Comparison of ENCODE assay signal across 39 cellular contexts in the genomic region with DNA sequence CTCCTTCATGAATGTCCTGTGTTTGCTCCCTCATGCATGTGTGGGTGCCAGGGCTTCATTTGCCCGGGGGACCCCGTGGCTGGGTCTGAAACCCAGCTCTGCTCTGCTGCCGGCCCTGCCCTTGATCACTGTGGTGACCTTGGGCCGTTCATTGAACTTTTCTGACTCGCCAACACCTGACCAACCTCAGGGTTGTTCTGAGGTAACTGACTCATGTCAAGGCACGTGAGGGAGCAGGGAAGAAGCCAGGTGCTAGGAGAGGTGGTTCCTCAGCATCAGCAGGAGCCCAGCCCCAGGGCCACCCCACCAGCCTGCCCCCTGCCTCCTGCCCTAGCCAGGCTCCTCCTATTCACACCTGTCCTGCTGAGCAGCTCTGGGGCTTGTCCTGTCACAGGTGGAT. TPM values are rescaled to one million over a fixed set of nuclear protein-coding genes. Genes with fewer than 3 reads are reported as not detected.
"Had no signal": no experiment of that assay in that cellular context is flagged by ENCODE, and none has a peak within 500 bp of the region (broad histone marks: within the 10 kb centered on the region; RNA-seq: fewer than 3 reads in every experiment).

No MANE protein-coding gene starts in this region.

- H3K4me1 Mint-ChIP-seq: stimulated activated memory B cell treated with anti-CD40 and anti-IgM and Interleukin-4, amounts not matched to agents 10 μg/mL and 1 μg/mL and 100 μg/mL, for 72 hours had no signal

- H3K4me3 Mint-ChIP-seq: naive thymus-derived CD8-positive, alpha-beta T cell; nephron progenitor cell; stimulated activated memory B cell treated with anti-CD40 and anti-IgM and Interleukin-4, amounts not matched to agents 10 μg/mL and 1 μg/mL and 100 μg/mL, for 72 hours had no signal

- H3K27me3 ChIP-seq: colonic mucosa, esophagus muscularis mucosa, heart right ventricle, ovary, spleen, testis, tibial artery, upper lobe of left lung had no signal

- H3K27me3 Mint-ChIP-seq: naive thymus-derived CD8-positive, alpha-beta T cell had no signal

- H3K9me3 Mint-ChIP-seq: naive thymus-derived CD8-positive, alpha-beta T cell; nephron progenitor cell; stimulated activated memory B cell treated with anti-CD40 and anti-IgM and Interleukin-4, amounts not matched to agents 10 μg/mL and 1 μg/mL and 100 μg/mL, for 72 hours had no signal

- H3K27ac Mint-ChIP-seq: naive thymus-derived CD8-positive, alpha-beta T cell; nephron progenitor cell; stimulated activated memory B cell treated with anti-CD40 and anti-IgM and Interleukin-4, amounts not matched to agents 10 μg/mL and 1 μg/mL and 100 μg/mL, for 72 hours had no signal

- ATAC-seq: heart right ventricle; naive thymus-derived CD8-positive, alpha-beta T cell; psoas muscle; right cardiac atrium; stimulated activated memory B cell treated with anti-CD40 and anti-IgM and Interleukin-4, amounts not matched to agents 10 μg/mL and 1 μg/mL and 100 μg/mL, for 72 hours; stimulated activated naive CD8-positive, alpha-beta T cell treated with anti-CD3 and anti-CD28 coated beads, Interleukin-15, Interleukin-2, amounts not matched to agents 100 U/mL and 50 U/mL, for 24 hours had no signal

- H3K4me1 ChIP-seq: colonic mucosa, psoas muscle, testis had no signal

- H3K27ac ChIP-seq: colonic mucosa, esophagus muscularis mucosa, heart right ventricle, ovary, psoas muscle, sigmoid colon, spleen, testis, tibial artery, upper lobe of left lung had no signal

- DNase-seq: colonic mucosa; dermis blood vessel endothelial cell; effector memory CD4-positive, alpha-beta T cell; foreskin melanocyte; glutamatergic neuron; heart right ventricle; hippocampal formation; kidney glomerular epithelial cell; mesendoderm; midbrain; nephron progenitor cell; occipital lobe; ovary; posterior cingulate gyrus; psoas muscle; right cardiac atrium; sigmoid colon; spleen; stimulated activated CD4-positive, alpha-beta T cell treated with anti-CD3 and anti-CD28 coated beads, Interleukin-4, amount 100 ng/mL, for 4 hours; stimulated activated naive CD8-positive, alpha-beta T cell treated with anti-CD3 and anti-CD28 coated beads, Interleukin-15, Interleukin-2, amounts not matched to agents 100 U/mL and 50 U/mL, for 24 hours; substantia nigra; testis; tibial artery; upper lobe of left lung had no signal

- FAIRE-seq: endothelial cell of umbilical vein, islet of Langerhans, urothelium cell line had no signal

- H3K4me3 ChIP-seq: colonic mucosa, esophagus muscularis mucosa, heart right ventricle, ovary, psoas muscle, sigmoid colon, spleen, testis, tibial artery, upper lobe of left lung had no signal

- H3K36me3 ChIP-seq: colonic mucosa, esophagus muscularis mucosa, heart right ventricle, ovary, sigmoid colon, spleen, tibial artery, upper lobe of left lung had no signal

- H3K9me3 ChIP-seq: colonic mucosa, esophagus muscularis mucosa, heart right ventricle, ovary, psoas muscle, sigmoid colon, spleen, testis, tibial artery, upper lobe of left lung had no signal

- H3K36me3 Mint-ChIP-seq: naive thymus-derived CD8-positive, alpha-beta T cell; stimulated activated memory B cell treated with anti-CD40 and anti-IgM and Interleukin-4, amounts not matched to agents 10 μg/mL and 1 μg/mL and 100 μg/mL, for 72 hours had no signal

RNA-seq across cellular contexts. Expression of gene TBATA, which starts 47.9 kb away (rescaled TPM):
- total RNA-seq: chondrocyte; colonic mucosa; dermis blood vessel endothelial cell; endothelial cell of umbilical vein; epithelial cell of proximal tubule; esophagus muscularis mucosa; fibroblast of lung; heart right ventricle; left lobe of liver; lower leg skin; lung microvascular endothelial cell; myocyte; naive thymus-derived CD8-positive, alpha-beta T cell; occipital lobe; ovary; psoas muscle; renal cortical epithelial cell; right cardiac atrium; sigmoid colon; skeletal muscle tissue; upper lobe of left lung had no signal
- polyA plus RNA-seq: endothelial cell of umbilical vein; fibroblast of lung; heart right ventricle; naive thymus-derived CD8-positive, alpha-beta T cell; ovary; psoas muscle; sigmoid colon had no signal
